12 cellular contexts compared by ENCODE assay signal in the genomic region with DNA sequence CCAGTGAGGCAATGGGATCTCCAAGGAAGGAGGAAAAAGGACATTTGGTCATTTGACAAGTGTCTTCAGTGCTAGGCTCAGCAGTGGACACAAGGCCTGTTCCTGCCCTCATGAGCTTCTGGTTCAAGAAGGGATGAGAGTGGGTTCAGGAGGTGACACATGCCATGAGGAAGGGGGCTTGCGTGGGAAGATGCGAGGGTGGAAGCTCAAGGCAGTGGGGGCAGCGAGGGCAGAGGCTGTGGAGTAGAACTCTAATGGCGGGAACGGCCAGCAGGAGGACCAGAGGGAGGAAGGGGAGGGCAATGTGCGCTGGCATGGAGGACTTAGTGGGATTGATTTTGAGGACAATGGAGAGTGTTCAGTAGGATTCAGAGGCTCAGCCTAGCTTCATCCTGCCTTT. TPM values are rescaled to one million over a fixed set of nuclear protein-coding genes. Genes with fewer than 3 reads are reported as not detected.
A peak's percentile ranks its signal among the peaks of the same experiment; 100 is the strongest.
DNase-seq lines count a peak whose midpoint lies in the region; ATAC-seq and TF ChIP-seq lines count a peak whose summit lies in the region.
"Had no signal": no experiment of that assay in that cellular context is flagged by ENCODE, and none has a peak within 500 bp of the region (broad histone marks: within the 10 kb centered on the region; RNA-seq: fewer than 3 reads in every experiment).

No MANE protein-coding gene starts in this region.

- no peak for TF ChIP-seq EP300 in Ishikawa (IDR thresholded peaks at IDR 0.05; ENCODE audit: borderline replicate concordance)

- H3K23ac ChIP-seq in mesenchymal stem cell (ENCODE audit: low read length in 2 of 2) = no peak overlapping the region

- peaks cover 4% of the 10 kb centered on the region for H3K27me3 Mint-ChIP-seq in brain
- H3K27me3 Mint-ChIP-seq: activated naive CD8-positive, alpha-beta T cell treated with anti-CD3 and anti-CD28 coated beads, Interleukin-2, amount 10 ng/mL, durations not matched to agents 7 days and 5 days; stimulated activated naive B cell treated with anti-CD40 and anti-IgM and Interleukin-4, amounts not matched to agents 10 μg/mL and 1 μg/mL and 100 μg/mL, for 72 hours had no signal

- peak overlapping the region; percentile 25 to 66 (median 58) for H3K4me3 Mint-ChIP-seq in brain
- H3K4me3 Mint-ChIP-seq: activated naive CD8-positive, alpha-beta T cell treated with anti-CD3 and anti-CD28 coated beads, Interleukin-2, amount 10 ng/mL, durations not matched to agents 7 days and 5 days; CD8-positive, alpha-beta T cell; stimulated activated naive B cell treated with anti-CD40 and anti-IgM and Interleukin-4, amounts not matched to agents 10 μg/mL and 1 μg/mL and 100 μg/mL, for 72 hours had no signal

- H3K4me1 ChIP-seq in mesenchymal stem cell (ENCODE audit: control insufficient read depth, insufficient read depth, low read depth, low read length) (peaks cover 44% of the 10 kb centered on the region), stomach smooth muscle (ENCODE audit: control insufficient read depth, insufficient read depth, low read length) (peaks cover 63% of the 10 kb centered on the region), upper lobe of right lung (peaks cover 48% of the 10 kb centered on the region)

- TF ChIP-seq RAD21 in Ishikawa (IDR thresholded peaks at IDR 0.05; ENCODE audit: low read depth) = no peak

- peak overlapping the region; percentile 24 for H2AK5ac ChIP-seq in mesenchymal stem cell (ENCODE audit: low read length, severe bottlenecking)

- peaks cover 56% of the 10 kb centered on the region for H3K4me1 Mint-ChIP-seq in brain

- no peak for TF ChIP-seq CTCF in brain (conservative IDR thresholded peaks at IDR 0.05)
- TF ChIP-seq CTCF in upper lobe of right lung (IDR thresholded peaks at IDR 0.05) = no peak

- H3K36me3 ChIP-seq in mesenchymal stem cell (ENCODE audit: control insufficient read depth in 1 of 2, insufficient read depth in 2 of 2, low read depth in 1 of 2, low read length in 2 of 2) (peaks cover 16 to 37% of the 10 kb centered on the region in 2 experiments), stomach smooth muscle (ENCODE audit: control insufficient read depth in 2 of 2, insufficient read depth in 2 of 2, low read length in 2 of 2) (no peaks in the 10 kb centered on the region), upper lobe of right lung (no peaks in the 10 kb centered on the region)

- H2AFZ ChIP-seq in mesenchymal stem cell (ENCODE audit: low read depth, low read length) = no peak overlapping the region

- H3K27me3 ChIP-seq in mesenchymal stem cell (ENCODE audit: control insufficient read depth in 1 of 2, insufficient read depth in 1 of 2, low read length in 2 of 2) = no peaks in the 10 kb centered on the region
- no peaks in the 10 kb centered on the region for H3K27me3 ChIP-seq in stomach smooth muscle (ENCODE audit: control insufficient read depth in 1 of 2, insufficient read depth in 2 of 2, low read length in 2 of 2)
- H3K27me3 ChIP-seq in upper lobe of right lung = no peaks in the 10 kb centered on the region

- peak overlapping the region; percentile 76 to 97 (median 94) for H3K27ac Mint-ChIP-seq in brain
- H3K27ac Mint-ChIP-seq: activated naive CD8-positive, alpha-beta T cell treated with anti-CD3 and anti-CD28 coated beads, Interleukin-2, amount 10 ng/mL, durations not matched to agents 7 days and 5 days; CD8-positive, alpha-beta T cell; stimulated activated naive B cell treated with anti-CD40 and anti-IgM and Interleukin-4, amounts not matched to agents 10 μg/mL and 1 μg/mL and 100 μg/mL, for 72 hours had no signal

- H2BK5ac ChIP-seq in mesenchymal stem cell (ENCODE audit: low read depth, low read length, poor library complexity, severe bottlenecking) = no peak overlapping the region

- peaks cover 12% of the 10 kb centered on the region for H3K36me3 Mint-ChIP-seq in brain

- H3K9me3 ChIP-seq in mesenchymal stem cell (ENCODE audit: control insufficient read depth, low read length) (no peaks in the 10 kb centered on the region), stomach smooth muscle (ENCODE audit: control insufficient read depth in 2 of 2, low read length in 2 of 2) (no peaks in the 10 kb centered on the region), upper lobe of right lung (no peaks in the 10 kb centered on the region)

- intact Hi-C loops in upper lobe of right lung (cut with DNase I) (no loop called here), head of caudate nucleus (cut with DNase I) (no loop called here)

- peaks cover 10% of the 10 kb centered on the region for H3K79me1 ChIP-seq in mesenchymal stem cell (replicated peaks; ENCODE audit: low read length, poor library complexity, severe bottlenecking)

- H3K14ac ChIP-seq in mesenchymal stem cell (ENCODE audit: low read length in 2 of 2) = peak overlapping the region in 1 of 2 experiments; percentile 13

- 95% methylated on average over 4 of the region's 6 CpGs for WGBS in mesenchymal stem cell

- no peaks in the 10 kb centered on the region for H3K9me3 Mint-ChIP-seq in brain
- H3K9me3 Mint-ChIP-seq: activated naive CD8-positive, alpha-beta T cell treated with anti-CD3 and anti-CD28 coated beads, Interleukin-2, amount 10 ng/mL, durations not matched to agents 7 days and 5 days; CD8-positive, alpha-beta T cell; stimulated activated naive B cell treated with anti-CD40 and anti-IgM and Interleukin-4, amounts not matched to agents 10 μg/mL and 1 μg/mL and 100 μg/mL, for 72 hours had no signal

- peak overlapping the region; percentile 62 for H3K27ac ChIP-seq in mesenchymal stem cell (ENCODE audit: low read length, poor library complexity, severe bottlenecking)
- peak overlapping the region; percentile 87 for H3K27ac ChIP-seq in stomach smooth muscle (ENCODE audit: low read length)
- no peak overlapping the region for H3K27ac ChIP-seq in upper lobe of right lung

- no peak overlapping the region for H2BK120ac ChIP-seq in mesenchymal stem cell (ENCODE audit: low read depth, low read length)

- H3K4me3 ChIP-seq in mesenchymal stem cell (ENCODE audit: insufficient read depth in 1 of 2, low read depth in 1 of 2, low read length in 2 of 2) (no peak overlapping the region), stomach smooth muscle (ENCODE audit: low read length in 2 of 2) (no peak overlapping the region), upper lobe of right lung (no peak overlapping the region)

- DNase-seq in mesenchymal stem cell (no peak), NCI-H1417 treated with DMSO at 0.1 percent for 48 hours (lab: John Stamatoyannopoulos, UW) (no peak), middle frontal gyrus (ENCODE audit: extremely low spot score, low spot score) (no peak), upper lobe of right lung (no peak), head of caudate nucleus (no peak)
- DNase-seq: activated naive CD8-positive, alpha-beta T cell treated with anti-CD3 and anti-CD28 coated beads, Interleukin-2, amount 10 ng/mL, durations not matched to agents 7 days and 5 days; CD8-positive, alpha-beta T cell; stimulated activated CD4-positive, alpha-beta T cell treated with anti-CD3 and anti-CD28 coated beads, Interleukin-4, amount 100 ng/mL, for 1 hour; stimulated activated naive B cell treated with anti-CD40 and anti-IgM and Interleukin-4, amounts not matched to agents 10 μg/mL and 1 μg/mL and 100 μg/mL, for 72 hours had no signal

- peak overlapping the region in 1 of 2 experiments; percentile 52 for H3K4ac ChIP-seq in mesenchymal stem cell (ENCODE audit: low read depth in 1 of 2, low read length in 2 of 2)

- H3K4me2 ChIP-seq in mesenchymal stem cell (ENCODE audit: low read length, poor library complexity, severe bottlenecking) = no peak overlapping the region

- peak overlapping the region; percentile 53 for H4K91ac ChIP-seq in mesenchymal stem cell (ENCODE audit: low read length)

- H2BK12ac ChIP-seq in mesenchymal stem cell (ENCODE audit: low read length in 2 of 2) = peak overlapping the region in 1 of 2 experiments; percentile 55

- H3K18ac ChIP-seq in mesenchymal stem cell (ENCODE audit: low read depth in 1 of 2, low read length in 2 of 2) = peak overlapping the region in 1 of 2 experiments; percentile 61

- H2BK15ac ChIP-seq in mesenchymal stem cell (ENCODE audit: low read depth, poor library complexity, severe bottlenecking) = no peak overlapping the region

- peak overlapping the region; percentile 52 for H3K9ac ChIP-seq in mesenchymal stem cell (ENCODE audit: low read length)
- H3K9ac ChIP-seq in stomach smooth muscle (ENCODE audit: low read length in 2 of 2) = peak overlapping the region; percentile 16 to 64

- no peak for ATAC-seq in upper lobe of right lung
- ATAC-seq: CD8-positive, alpha-beta T cell; stimulated activated naive B cell treated with anti-CD40 and anti-IgM and Interleukin-4, amounts not matched to agents 10 μg/mL and 1 μg/mL and 100 μg/mL, for 72 hours had no signal

- H4K8ac ChIP-seq in mesenchymal stem cell (ENCODE audit: low read length) = no peak overlapping the region

TF ChIP-seq in Ishikawa, 13 proteins besides CTCF, POLR2A, EP300 and RAD21:
- TF ChIP-seq ZBTB7A (IDR thresholded peaks at IDR 0.05; ENCODE audit: low read depth) (0 out of 2 replicates have a peak, but pooled peaks have one; percentile 22), TEAD4 (IDR thresholded peaks at IDR 0.05) (no peak)

RNA-seq across cellular contexts. Expression of a gene that starts 3.3 kb away (rescaled TPM):
- polyA plus RNA-seq in brain (ENCODE audit: insufficient read depth, low read depth, low replicate concordance) = 30.0 TPM
- 83.2 TPM for polyA plus RNA-seq in mesenchymal stem cell (2013, experiment 1 of 2)
- 80.2 TPM for polyA plus RNA-seq in mesenchymal stem cell (2013, experiment 2 of 2)
- total RNA-seq in upper lobe of right lung = 24.2 TPM

RNA-seq across cellular contexts. Expression of a gene that starts 17.3 kb away (rescaled TPM):
- polyA plus RNA-seq in brain (ENCODE audit: insufficient read depth, low read depth, low replicate concordance) = 55.7 TPM
- 28.4 TPM for polyA plus RNA-seq in mesenchymal stem cell (2013, experiment 1 of 2)
- 27.7 TPM for polyA plus RNA-seq in mesenchymal stem cell (2013, experiment 2 of 2)
- 554 TPM for total RNA-seq in upper lobe of right lung

RNA-seq across cellular contexts. Expression of a gene that starts 36.8 kb away (rescaled TPM):
- polyA plus RNA-seq in brain (ENCODE audit: insufficient read depth, low read depth, low replicate concordance) = 19.0 TPM
- 19.7 TPM for polyA plus RNA-seq in mesenchymal stem cell (2013, experiment 1 of 2)
- 20.2 TPM for polyA plus RNA-seq in mesenchymal stem cell (2013, experiment 2 of 2)
- 8.2 TPM for total RNA-seq in upper lobe of right lung

RNA-seq across cellular contexts. Expression of a gene that starts 47.6 kb away (rescaled TPM):
- 184 TPM for polyA plus RNA-seq in brain (ENCODE audit: insufficient read depth, low read depth, low replicate concordance)
- 5.6 TPM for polyA plus RNA-seq in mesenchymal stem cell (2013, experiment 1 of 2)
- polyA plus RNA-seq in mesenchymal stem cell (2013, experiment 2 of 2) = 5.8 TPM
- total RNA-seq in upper lobe of right lung = 1.9 TPM

RNA-seq across cellular contexts. Expression of a gene that starts 58.7 kb away (rescaled TPM):
- polyA plus RNA-seq in brain (ENCODE audit: insufficient read depth, low read depth, low replicate concordance) = 34.8 TPM
- polyA plus RNA-seq in mesenchymal stem cell (2013, experiment 1 of 2) = 4.4 TPM
- 4.7 TPM for polyA plus RNA-seq in mesenchymal stem cell (2013, experiment 2 of 2)
- total RNA-seq in upper lobe of right lung = 23.1 TPM
